ENCODE assay signal across 17 cellular contexts in the genomic region with DNA sequence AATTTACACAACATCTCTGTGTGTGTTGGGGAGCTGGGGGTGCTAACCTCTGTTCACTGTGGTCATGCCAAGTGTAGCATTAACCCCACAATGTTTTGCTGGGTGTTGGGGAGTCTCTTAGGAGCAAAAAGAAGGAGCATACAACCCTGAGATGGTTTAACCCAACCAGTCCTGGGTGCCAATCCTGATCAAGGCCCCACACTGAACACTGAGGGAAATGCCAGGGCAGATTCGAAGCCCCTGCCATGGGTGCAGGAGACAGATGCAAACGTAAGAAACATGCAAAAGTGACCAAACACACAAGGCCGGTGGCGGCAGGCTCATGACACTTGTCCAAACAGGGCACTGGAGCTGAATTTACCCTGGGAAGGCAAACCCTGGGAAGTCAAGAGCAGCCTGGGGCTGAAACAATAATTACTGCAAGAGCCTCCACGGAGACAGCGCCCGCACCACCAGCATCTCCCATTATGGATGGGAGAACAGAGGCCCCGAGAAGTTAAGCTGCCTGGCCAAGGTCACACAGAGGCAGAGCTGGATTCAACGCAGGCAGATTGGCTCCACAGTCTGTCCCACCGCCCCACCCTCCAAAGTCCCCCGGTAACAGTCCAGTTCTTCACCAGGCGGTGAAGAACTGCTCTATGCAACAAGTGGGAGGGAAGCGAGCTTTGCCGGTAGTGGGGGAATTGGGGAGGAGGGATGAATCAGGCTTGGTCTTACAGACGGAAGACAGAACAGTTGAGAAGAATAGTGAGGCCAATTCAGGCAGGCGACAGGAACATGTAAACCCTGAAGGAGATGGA. TPM values are rescaled to one million over a fixed set of nuclear protein-coding genes. Genes with fewer than 3 reads are reported as not detected.
DNase-seq lines count a peak whose midpoint lies in the region; ATAC-seq and TF ChIP-seq lines count a peak whose summit lies in the region.
"Had no signal": no experiment of that assay in that cellular context is flagged by ENCODE, and none has a peak within 500 bp of the region (broad histone marks: within the 10 kb centered on the region; RNA-seq: fewer than 3 reads in every experiment).

No MANE protein-coding gene starts in this region.

- H3K4me3 ChIP-seq in coronary artery (peak overlapping the region; percentile 52), thoracic aorta (peak overlapping the region; percentile 1), smooth muscle cell (no peak overlapping the region)
- H3K4me3 ChIP-seq in naive thymus-derived CD4-positive, alpha-beta T cell (ENCODE audit: low read length) = no peak overlapping the region
- H3K4me3 ChIP-seq: GM12878 had no signal

- POLR2A ChIA-PET in naive thymus-derived CD4-positive, alpha-beta T cell (lab: Charles Lee) = interaction anchor here (1.7 kb wide), 1 partner anchor 9 kb away, joined by 7 read pairs; a partner anchor contains a TSS

- intact Hi-C loops in naive thymus-derived CD4-positive, alpha-beta T cell (cut with micrococcal nuclease) = loop anchor here (10.0 kb wide), 1 partner anchor 1025 kb away; no protein-coding TSS in a partner anchor

- H2AFZ ChIP-seq in smooth muscle cell (ENCODE audit: low read depth) = no peak overlapping the region

- CTCF ChIA-PET in activated naive CD4-positive, alpha-beta T cell treated with anti-CD3 and anti-CD28 coated beads, Interleukin-2, amount 10 ng/mL, durations not matched to agents 7 days and 5 days (lab: Charles Lee) = interaction anchor here (1.0 kb wide), 1 partner anchor 13 kb away, joined by 3 read pairs; no protein-coding TSS in a partner anchor
- CTCF ChIA-PET in naive thymus-derived CD4-positive, alpha-beta T cell (lab: Charles Lee) = interaction anchor here (0.8 to 1.8 kb wide), 2 partner anchors 12 to 15 kb away, joined by 3 to 6 read pairs; no protein-coding TSS in a partner anchor

- H4K20me1 ChIP-seq in smooth muscle cell (ENCODE audit: low read depth) = no peaks in the 10 kb centered on the region

- no peaks in the 10 kb centered on the region for H3F3A ChIP-seq in smooth muscle cell (ENCODE audit: low read depth)

- H3K36me3 Mint-ChIP-seq in activated naive CD4-positive, alpha-beta T cell treated with anti-CD3 and anti-CD28 coated beads, Interleukin-2, amount 10 ng/mL, durations not matched to agents 7 days and 5 days = peaks cover 29% of the 10 kb centered on the region
- peaks cover 0 to 23% (median 0%) of the 10 kb centered on the region in 5 donors for H3K36me3 Mint-ChIP-seq in naive thymus-derived CD4-positive, alpha-beta T cell

- H3K79me2 ChIP-seq in smooth muscle cell (ENCODE audit: low read depth) = no peaks in the 10 kb centered on the region

- peaks cover 33% of the 10 kb centered on the region for H3K4me1 Mint-ChIP-seq in activated naive CD4-positive, alpha-beta T cell treated with anti-CD3 and anti-CD28 coated beads, Interleukin-2, amount 10 ng/mL, durations not matched to agents 7 days and 5 days
- H3K4me1 Mint-ChIP-seq in naive thymus-derived CD4-positive, alpha-beta T cell = peaks cover 22 to 62% (median 46%) of the 10 kb centered on the region in 7 donors

- no peaks in the 10 kb centered on the region for H3K9me3 ChIP-seq in naive thymus-derived CD4-positive, alpha-beta T cell (ENCODE audit: control insufficient read depth in 2 of 3, low read length in 3 of 3)
- H3K9me3 ChIP-seq in thoracic aorta (no peaks in the 10 kb centered on the region), smooth muscle cell (replicated peaks; ENCODE audit: low read depth) (no peaks in the 10 kb centered on the region)

- H3K27me3 Mint-ChIP-seq in activated naive CD4-positive, alpha-beta T cell treated with anti-CD3 and anti-CD28 coated beads, Interleukin-2, amount 10 ng/mL, durations not matched to agents 7 days and 5 days = no peaks in the 10 kb centered on the region
- H3K27me3 Mint-ChIP-seq in naive thymus-derived CD4-positive, alpha-beta T cell = no peaks in the 10 kb centered on the region
- H3K27me3 Mint-ChIP-seq: activated CD4-positive, alpha-beta memory T cell treated with anti-CD3 and anti-CD28 coated beads for 36 hours had no signal

- H3K4me1 ChIP-seq in naive thymus-derived CD4-positive, alpha-beta T cell (ENCODE audit: control insufficient read depth in 2 of 2, insufficient read depth in 2 of 2, low read length in 2 of 2) = peaks cover 3 to 16% of the 10 kb centered on the region in 2 donors
- H3K4me1 ChIP-seq in thoracic aorta (ENCODE audit: control insufficient read depth in 1 of 2, low read depth in 2 of 2) (peaks cover 59 to 100% of the 10 kb centered on the region in 2 donors), smooth muscle cell (ENCODE audit: low read depth) (no peaks in the 10 kb centered on the region)

- H3K27ac Mint-ChIP-seq in activated naive CD4-positive, alpha-beta T cell treated with anti-CD3 and anti-CD28 coated beads, Interleukin-2, amount 10 ng/mL, durations not matched to agents 7 days and 5 days = no peak overlapping the region
- H3K27ac Mint-ChIP-seq in naive thymus-derived CD4-positive, alpha-beta T cell = peak overlapping the region in 7 of 9 donors; percentile 46 to 83 (median 62)
- H3K27ac Mint-ChIP-seq: activated CD4-positive, alpha-beta memory T cell treated with anti-CD3 and anti-CD28 coated beads for 36 hours had no signal

- H3K4me3 Mint-ChIP-seq in activated naive CD4-positive, alpha-beta T cell treated with anti-CD3 and anti-CD28 coated beads, Interleukin-2, amount 10 ng/mL, durations not matched to agents 7 days and 5 days = no peak overlapping the region
- H3K4me3 Mint-ChIP-seq in naive thymus-derived CD4-positive, alpha-beta T cell = peak overlapping the region in 1 of 10 donors; percentile 34
- H3K4me3 Mint-ChIP-seq: activated CD4-positive, alpha-beta memory T cell treated with anti-CD3 and anti-CD28 coated beads for 36 hours had no signal

- no peak overlapping the region for H3K4me2 ChIP-seq in smooth muscle cell
- H3K4me2 ChIP-seq: KMS-11 had no signal

- H3K27me3 ChIP-seq in naive thymus-derived CD4-positive, alpha-beta T cell (ENCODE audit: control insufficient read depth in 2 of 2, insufficient read depth in 2 of 2, low read length in 2 of 2) = no peaks in the 10 kb centered on the region
- H3K27me3 ChIP-seq in thoracic aorta (replicated peaks; ENCODE audit: insufficient read depth) = no peaks in the 10 kb centered on the region
- H3K27me3 ChIP-seq in smooth muscle cell (ENCODE audit: low read depth) = peaks cover 6% of the 10 kb centered on the region

- peak overlapping the region; percentile 33 to 54 for H3K27ac ChIP-seq in coronary artery
- H3K27ac ChIP-seq in naive thymus-derived CD4-positive, alpha-beta T cell (ENCODE audit: low read depth, low read length) = no peak overlapping the region
- H3K27ac ChIP-seq in thoracic aorta = peak overlapping the region; percentile 69 to 79
- no peak overlapping the region for H3K27ac ChIP-seq in smooth muscle cell (ENCODE audit: low read depth)
- H3K27ac ChIP-seq: KMS-11 had no signal

- TF ChIP-seq CTCF in coronary artery (IDR thresholded peaks at IDR 0.05) = no peak
- no peak for TF ChIP-seq CTCF in thoracic aorta (IDR thresholded peaks at IDR 0.05)
- TF ChIP-seq CTCF in smooth muscle cell (IDR thresholded peaks at IDR 0.05; ENCODE audit: borderline replicate concordance, insufficient read depth, poor library complexity, severe bottlenecking) = no peak

- H3K9me3 Mint-ChIP-seq in activated naive CD4-positive, alpha-beta T cell treated with anti-CD3 and anti-CD28 coated beads, Interleukin-2, amount 10 ng/mL, durations not matched to agents 7 days and 5 days = no peaks in the 10 kb centered on the region
- H3K9me3 Mint-ChIP-seq in naive thymus-derived CD4-positive, alpha-beta T cell = no peaks in the 10 kb centered on the region
- H3K9me3 Mint-ChIP-seq: activated CD4-positive, alpha-beta memory T cell treated with anti-CD3 and anti-CD28 coated beads for 36 hours had no signal

- 89% methylated on average over 16 of the region's 16 CpGs for WGBS in smooth muscle cell (ENCODE audit: low lambda C conversion rate)

- no peak for ATAC-seq in naive thymus-derived CD4-positive, alpha-beta T cell
- ATAC-seq in thoracic aorta (ENCODE audit: insufficient number of reproducible peaks, low FRiP score, low read depth) (peak; percentile 30), GM21717 (IDR thresholded peaks at IDR 0.05; ENCODE audit: unreplicated experiment) (no peak)
- ATAC-seq: GM12878, Panc1 had no signal

- H3K36me3 ChIP-seq in naive thymus-derived CD4-positive, alpha-beta T cell (ENCODE audit: control insufficient read depth in 2 of 3, insufficient read depth in 3 of 3, low read length in 3 of 3) = peaks cover 0 to 34% (median 3%) of the 10 kb centered on the region in 3 experiments
- H3K36me3 ChIP-seq in thoracic aorta (peaks cover 9% of the 10 kb centered on the region), smooth muscle cell (ENCODE audit: low read depth) (no peaks in the 10 kb centered on the region)

- H3K9ac ChIP-seq in smooth muscle cell (ENCODE audit: low read depth) = no peak overlapping the region
- H3K9ac ChIP-seq: KMS-11 had no signal

- DNase-seq in activated naive CD4-positive, alpha-beta T cell treated with anti-CD3 and anti-CD28 coated beads, Interleukin-2, amount 10 ng/mL, durations not matched to agents 7 days and 5 days = peak; percentile 8
- DNase-seq in activated naive CD4-positive, alpha-beta T cell treated with Interleukin-2 at 50 U/mL for 16 hours = no peak
- DNase-seq in coronary artery (ENCODE audit: low spot score) (peak; percentile 74), thoracic aorta (ENCODE audit: low spot score) (no peak), GM03348 (ENCODE audit: low spot score) (no peak), smooth muscle cell (lab: John Stamatoyannopoulos, UW; ENCODE audit: unreplicated experiment) (no peak)
- DNase-seq in naive thymus-derived CD4-positive, alpha-beta T cell = no peak
- DNase-seq: activated CD4-positive, alpha-beta memory T cell treated with anti-CD3 and anti-CD28 coated beads for 36 hours; amniotic stem cell; DND-41; kidney glomerular epithelial cell; NCI-H187; NCI-H524 treated with DMSO at 0.1 percent for 48 hours had no signal

RNA-seq across cellular contexts. Expression of a gene that starts 8.5 kb away (rescaled TPM):
- 10 to 100 TPM; 33.1 to 51.7 (median 38.4) TPM for total RNA-seq in naive thymus-derived CD4-positive, alpha-beta T cell
- polyA plus RNA-seq in naive thymus-derived CD4-positive, alpha-beta T cell = 10 to 100 TPM; 39.7 to 44.7 TPM
- total RNA-seq in thoracic aorta = 10 to 100 TPM; 26.0 to 31.7 TPM
- total RNA-seq in smooth muscle cell = 0.45 and 2.8 TPM in 2 replicates
- 1.9 and 2.4 TPM in 2 replicates for polyA plus RNA-seq in smooth muscle cell

RNA-seq across cellular contexts. Expression of a gene that starts 32.5 kb away (rescaled TPM):
- total RNA-seq in naive thymus-derived CD4-positive, alpha-beta T cell = not detected
- not detected for polyA plus RNA-seq in naive thymus-derived CD4-positive, alpha-beta T cell
- total RNA-seq in thoracic aorta (not detected), smooth muscle cell (not detected in 2 replicates)
- not detected in 2 replicates for polyA plus RNA-seq in smooth muscle cell
- total RNA-seq: activated CD4-positive, alpha-beta memory T cell treated with anti-CD3 and anti-CD28 coated beads for 36 hours; GM12878 had no signal

RNA-seq across cellular contexts. Expression of a gene that starts 56.9 kb away (rescaled TPM):
- 10 to 100 TPM; 28.2 to 47.3 (median 38.8) TPM for total RNA-seq in naive thymus-derived CD4-positive, alpha-beta T cell
- polyA plus RNA-seq in naive thymus-derived CD4-positive, alpha-beta T cell = 10 to 100 TPM; 70.2 to 74.6 TPM
- total RNA-seq in thoracic aorta (10 to 100 TPM; 38.4 to 44.0 TPM), smooth muscle cell (54.4 and 57.4 TPM in 2 replicates)
- polyA plus RNA-seq in smooth muscle cell = 86.9 and 90.9 TPM in 2 replicates

Comparison
In these comparisons a context has a peak if more than half of its experiments do, and no peak if none do; other contexts are left out.
1. DNase-seq: peak in activated naive CD4-positive, alpha-beta T cell treated with anti-CD3 and anti-CD28 coated beads, Interleukin-2, amount 10 ng/mL, durations not matched to agents 7 days and 5 days (single experiment) and coronary artery (single experiment); none in activated naive CD4-positive, alpha-beta T cell treated with Interleukin-2 at 50 U/mL for 16 hours (single experiment), naive thymus-derived CD4-positive, alpha-beta T cell (0 of 9), thoracic aorta (single experiment), GM03348 (single experiment) and smooth muscle cell (single experiment).
2. H3K27ac ChIP-seq: peak in coronary artery (2 of 2) and thoracic aorta (2 of 2); none in naive thymus-derived CD4-positive, alpha-beta T cell (single experiment) and smooth muscle cell (single experiment).
3. H3K4me3 ChIP-seq: peak in coronary artery (single experiment) and thoracic aorta (single experiment); none in naive thymus-derived CD4-positive, alpha-beta T cell (single experiment) and smooth muscle cell (single experiment).